ENCODE assay signal across 23 cellular contexts in the genomic region with DNA sequence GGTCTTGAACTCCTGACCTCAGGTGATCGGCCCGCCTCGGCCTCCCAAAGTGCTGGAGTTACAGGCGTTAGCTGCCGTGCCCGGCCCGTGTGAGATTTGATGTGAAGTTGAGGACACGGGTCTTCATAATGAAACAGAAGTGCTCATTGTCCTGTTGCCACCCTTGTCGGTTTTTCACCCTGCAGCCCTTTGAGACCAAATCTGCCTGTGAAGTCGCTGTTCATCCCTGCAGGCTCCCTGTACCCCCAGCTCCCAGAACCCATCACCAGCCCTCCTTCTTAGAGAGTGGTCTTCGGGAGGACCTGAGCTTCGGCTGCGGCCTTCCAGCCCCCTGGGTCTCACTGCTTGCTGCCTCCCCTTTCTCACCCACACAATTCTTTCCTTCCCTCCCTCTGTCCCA.
"Had no signal": no experiment of that assay in that cellular context is flagged by ENCODE, and none has a peak within 500 bp of the region (broad histone marks: within the 10 kb centered on the region; RNA-seq: fewer than 3 reads in every experiment).

No MANE protein-coding gene starts in this region.

- H3K27ac ChIP-seq: HL-60, KMS-11, SK-N-MC had no signal

- H3K4me3 Mint-ChIP-seq: IgD-negative memory B cell had no signal

- H3K4me2 ChIP-seq: KMS-11 had no signal

- DNase-seq: Kasumi-1, MM.1S, NCI-H1092 treated with DMSO at 0.1 percent for 48 hours, NCI-H1436, NCI-H187, NCI-H2029, NCI-H2081 treated with DMSO at 0.1 percent for 48 hours, NCI-H2171, NCI-H226, NCI-H446, NCI-H510A, NCI-H524 treated with DMSO at 0.1 percent for 48 hours, NCI-H69, NCI-H774, Right ventricle myocardium superior, RPMI8226, SIG-M5 had no signal

- H3K27me3 ChIP-seq: SJSA1 had no signal

- H3K9me3 Mint-ChIP-seq: IgD-negative memory B cell had no signal

- ATAC-seq: K562 had no signal

- H3K27ac Mint-ChIP-seq: IgD-negative memory B cell had no signal

- H3K4me1 Mint-ChIP-seq: IgD-negative memory B cell had no signal

- H3K9ac ChIP-seq: KMS-11 had no signal

- H3K9me3 ChIP-seq: SJSA1 had no signal

- H3K36me3 Mint-ChIP-seq: IgD-negative memory B cell had no signal

- H3K4me3 ChIP-seq: K562, SJSA1, SK-N-MC had no signal
